Comparison of ENCODE assay signal across 9 cellular contexts in the genomic region with DNA sequence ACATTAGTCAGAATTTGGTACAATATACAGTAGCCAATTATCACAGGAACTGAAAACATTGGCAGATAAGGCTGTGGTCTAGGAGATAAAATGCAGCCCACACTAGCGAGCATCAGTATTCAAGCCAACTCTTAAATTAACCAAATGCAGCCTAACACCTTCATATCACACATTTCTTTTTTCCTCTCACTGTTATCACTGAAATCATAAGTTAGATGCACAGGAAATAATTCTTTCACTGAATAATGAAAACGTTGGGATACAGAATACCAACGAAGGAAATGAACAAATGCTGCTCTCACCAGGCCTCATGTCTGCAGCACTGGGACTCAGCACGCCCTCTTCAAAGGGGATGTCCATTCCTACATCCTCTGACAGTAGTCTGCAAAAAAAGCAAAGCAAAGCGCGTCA.
A peak's percentile ranks its signal among the peaks of the same experiment; 100 is the strongest.
DNase-seq lines count a peak whose midpoint lies in the region; ATAC-seq and TF ChIP-seq lines count a peak whose summit lies in the region.
"Had no signal": no experiment of that assay in that cellular context is flagged by ENCODE, and none has a peak within 500 bp of the region (broad histone marks: within the 10 kb centered on the region; RNA-seq: fewer than 3 reads in every experiment).

No MANE protein-coding gene starts in this region.

- 53 to 54% methylated on average over 6 of the region's 6 CpGs for WGBS in GM23248 (ENCODE audit: low coverage in 1 of 2, low lambda C conversion rate in 2 of 2, missing lambda C conversion rate in 2 of 2), 2 experiments
- 40% methylated on average over 6 of the region's 6 CpGs for WGBS in smooth muscle cell (ENCODE audit: low lambda C conversion rate)

- H3K9me3 ChIP-seq in GM23248 (ENCODE audit: low read depth) (no peaks in the 10 kb centered on the region), smooth muscle cell (replicated peaks; ENCODE audit: low read depth) (no peaks in the 10 kb centered on the region)

- H3K27me3 ChIP-seq in GM23248 (replicated peaks; ENCODE audit: insufficient read depth) (no peaks in the 10 kb centered on the region), smooth muscle cell (ENCODE audit: low read depth) (no peaks in the 10 kb centered on the region)

- in situ Hi-C loops in GM23248 (cut with MboI), result no loop called here

- no peaks in the 10 kb centered on the region for H3K36me3 ChIP-seq in GM23248 (ENCODE audit: low read depth)
- no peaks in the 10 kb centered on the region for H3K36me3 ChIP-seq in smooth muscle cell (ENCODE audit: low read depth)

- H3K36me3 Mint-ChIP-seq in T-helper 2 cell treated with Interferon-gamma antibody and Interleukin-4, amounts not matched to agents 5 μg/mL and 100 μg/mL, for 36 hours (ENCODE audit: low read depth), result no peaks in the 10 kb centered on the region
- H3K36me3 Mint-ChIP-seq: mesothelial cell of epicardium had no signal

- peak; percentile 22 for DNase-seq in GM23248
- DNase-seq in T-helper 2 cell treated with Interferon-gamma antibody and Interleukin-4, amounts not matched to agents 5 μg/mL and 100 μg/mL, for 36 hours (ENCODE audit: low spot score), result peak; percentile 17
- peak; percentile 34 to 59 for DNase-seq in erythroblast (lab: John Stamatoyannopoulos, UW)
- DNase-seq in smooth muscle cell (lab: John Stamatoyannopoulos, UW; ENCODE audit: unreplicated experiment), result no peak
- DNase-seq in amygdala (lab: John Stamatoyannopoulos, UW), result no peak
- DNase-seq in stimulated activated CD4-positive, alpha-beta T cell treated with anti-CD3 and anti-CD28 coated beads, Interleukin-2, amount 100 ng/mL, for 48 hours, result no peak
- DNase-seq: NCI-H446 had no signal

- H3K9me3 Mint-ChIP-seq in T-helper 2 cell treated with Interferon-gamma antibody and Interleukin-4, amounts not matched to agents 5 μg/mL and 100 μg/mL, for 36 hours, result no peaks in the 10 kb centered on the region
- H3K9me3 Mint-ChIP-seq: mesothelial cell of epicardium had no signal

- H3K27ac Mint-ChIP-seq in T-helper 2 cell treated with Interferon-gamma antibody and Interleukin-4, amounts not matched to agents 5 μg/mL and 100 μg/mL, for 36 hours, result peak overlapping the region; percentile 75
- H3K27ac Mint-ChIP-seq: mesothelial cell of epicardium had no signal

- no peak for TF ChIP-seq POLR2A in erythroblast (IDR thresholded peaks at IDR 0.05; ENCODE audit: low read length)

- H3K4me1 ChIP-seq in GM23248 (ENCODE audit: insufficient read depth), result peaks cover 65% of the 10 kb centered on the region
- peaks cover 12% of the 10 kb centered on the region for H3K4me1 ChIP-seq in smooth muscle cell (ENCODE audit: low read depth)

- no peaks in the 10 kb centered on the region for H3K9me2 ChIP-seq in GM23248 (ENCODE audit: insufficient read depth)

- H2AFZ ChIP-seq in GM23248, result no peak overlapping the region
- H2AFZ ChIP-seq in smooth muscle cell (ENCODE audit: low read depth), result no peak overlapping the region

- no peak for TF ChIP-seq CTCF in smooth muscle cell (IDR thresholded peaks at IDR 0.05; ENCODE audit: borderline replicate concordance, insufficient read depth, poor library complexity, severe bottlenecking)

- no peak overlapping the region for H3K9ac ChIP-seq in GM23248
- H3K9ac ChIP-seq in smooth muscle cell (ENCODE audit: low read depth), result no peak overlapping the region

- no peaks in the 10 kb centered on the region for H3K79me2 ChIP-seq in GM23248 (ENCODE audit: insufficient read depth)
- H3K79me2 ChIP-seq in smooth muscle cell (ENCODE audit: low read depth), result no peaks in the 10 kb centered on the region

- H3K27ac ChIP-seq in GM23248, result peak overlapping the region; percentile 79
- H3K27ac ChIP-seq in smooth muscle cell (ENCODE audit: low read depth), result peak overlapping the region; percentile 92

- H3K4me2 ChIP-seq in GM23248 (ENCODE audit: unreplicated experiment) (peak overlapping the region; percentile 48), smooth muscle cell (peak overlapping the region; percentile 73)

- no peak for ATAC-seq in HG03045 (IDR thresholded peaks at IDR 0.05; ENCODE audit: unreplicated experiment)

- H3K4me1 Mint-ChIP-seq in T-helper 2 cell treated with Interferon-gamma antibody and Interleukin-4, amounts not matched to agents 5 μg/mL and 100 μg/mL, for 36 hours (ENCODE audit: low read depth), result peaks cover 62% of the 10 kb centered on the region

- H3K4me3 Mint-ChIP-seq in T-helper 2 cell treated with Interferon-gamma antibody and Interleukin-4, amounts not matched to agents 5 μg/mL and 100 μg/mL, for 36 hours, result peak overlapping the region; percentile 53
- H3K4me3 Mint-ChIP-seq: mesothelial cell of epicardium had no signal

- peak overlapping the region; percentile 30 for H3K4me3 ChIP-seq in GM23248
- no peak overlapping the region for H3K4me3 ChIP-seq in smooth muscle cell

- H3F3A ChIP-seq in GM23248 (ENCODE audit: insufficient read depth), result peaks cover 36% of the 10 kb centered on the region
- peaks cover 15% of the 10 kb centered on the region for H3F3A ChIP-seq in smooth muscle cell (ENCODE audit: low read depth)

- H3K27me3 Mint-ChIP-seq in T-helper 2 cell treated with Interferon-gamma antibody and Interleukin-4, amounts not matched to agents 5 μg/mL and 100 μg/mL, for 36 hours (ENCODE audit: low read depth), result no peaks in the 10 kb centered on the region

- H4K20me1 ChIP-seq in GM23248 (ENCODE audit: insufficient read depth) (no peaks in the 10 kb centered on the region), smooth muscle cell (ENCODE audit: low read depth) (no peaks in the 10 kb centered on the region)

Comparison
In these comparisons a context has a peak if more than half of its experiments do, and no peak if none do; other contexts are left out.
1. DNase-seq: peak in GM23248 (single experiment), T-helper 2 cell treated with Interferon-gamma antibody and Interleukin-4, amounts not matched to agents 5 μg/mL and 100 μg/mL, for 36 hours (single experiment) and erythroblast (2 of 2); none in smooth muscle cell (single experiment), amygdala (0 of 56) and stimulated activated CD4-positive, alpha-beta T cell treated with anti-CD3 and anti-CD28 coated beads, Interleukin-2, amount 100 ng/mL, for 48 hours (0 of 2).